In the genomic region with DNA sequence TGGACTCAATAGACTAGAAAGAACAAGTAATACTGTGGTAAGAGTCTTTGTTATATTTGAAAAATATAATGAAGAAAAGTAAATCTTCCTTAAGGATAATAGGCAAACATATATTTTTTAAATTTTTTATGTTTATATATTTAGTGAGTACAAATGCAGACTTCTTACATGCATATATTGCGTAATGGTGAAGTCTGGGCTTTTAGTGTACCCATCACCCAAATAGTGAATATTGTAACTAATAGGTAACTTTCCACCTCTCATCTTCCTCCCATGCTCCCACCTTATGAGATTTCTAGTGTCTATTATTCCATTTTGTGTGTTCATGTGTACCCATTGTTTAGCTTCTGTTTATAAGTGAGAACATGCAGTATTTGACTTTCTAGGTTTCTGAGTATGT, we compare ENCODE assay signal across 36 cellular contexts.
"Had no signal": no experiment of that assay in that cellular context is flagged by ENCODE, and none has a peak within 500 bp of the region (broad histone marks: within the 10 kb centered on the region; RNA-seq: fewer than 3 reads in every experiment).

No MANE protein-coding gene starts in this region.

- H3K27me3 ChIP-seq: MG63 had no signal

- H3K4me3 ChIP-seq: MG63 had no signal

- H3K9me3 ChIP-seq: MG63 had no signal

- DNase-seq: Kasumi-1, MG63, MM.1S, MV-4-11, NCI-H1048, NCI-H1092, NCI-H1092 treated with DMSO at 0.1 percent for 48 hours, NCI-H1105, NCI-H1105 treated with DMSO at 0.1 percent for 48 hours, NCI-H1417, NCI-H1417 treated with DMSO at 0.1 percent for 48 hours, NCI-H1436, NCI-H1436 treated with DMSO at 0.1 percent for 48 hours, NCI-H146, NCI-H1694, NCI-H1694 treated with DMSO at 0.1 percent for 48 hours, NCI-H187, NCI-H187 treated with DMSO at 0.1 percent for 48 hours, NCI-H1930, NCI-H2029, NCI-H2029 treated with DMSO at 0.1 percent for 48 hours, NCI-H2081, NCI-H2081 treated with DMSO at 0.1 percent for 48 hours, NCI-H2107, NCI-H2171, NCI-H2171 treated with DMSO at 0.1 percent for 48 hours, NCI-H2227 treated with DMSO at 0.1 percent for 48 hours, NCI-H226, NCI-H345, NCI-H446, NCI-H446 treated with DMSO at 0.1 percent for 48 hours, NCI-H510A, NCI-H510A treated with DMSO at 0.1 percent for 48 hours, NCI-H524, NCI-H524 treated with DMSO at 0.1 percent for 48 hours, NCI-H526 had no signal

- H3K36me3 ChIP-seq: MG63 had no signal
